ENCODE assay signal across 12 cellular contexts in genomic region chr18:26719909-26720308, GRCh38.
"Had no signal": no experiment of that assay in that cellular context is flagged by ENCODE, and none has a peak within 500 bp of the region (broad histone marks: within the 10 kb centered on the region; RNA-seq: fewer than 3 reads in every experiment).

No MANE protein-coding gene starts in this region.

- H3K4me3 Mint-ChIP-seq: activated CD4-positive, alpha-beta memory T cell treated with anti-CD3 and anti-CD28 coated beads, Interleukin-2, amount 10 ng/mL, durations not matched to agents 7 days and 5 days; activated naive CD8-positive, alpha-beta T cell treated with anti-CD3 and anti-CD28 coated beads, Interleukin-2, amount 50 U/mL, for 24 hours had no signal

- H3K27ac Mint-ChIP-seq: activated CD4-positive, alpha-beta memory T cell treated with anti-CD3 and anti-CD28 coated beads, Interleukin-2, amount 10 ng/mL, durations not matched to agents 7 days and 5 days; activated naive CD8-positive, alpha-beta T cell treated with anti-CD3 and anti-CD28 coated beads, Interleukin-2, amount 50 U/mL, for 24 hours had no signal

- H3K9me3 ChIP-seq: ascending aorta, heart right ventricle, right atrium auricular region had no signal

- H3K36me3 ChIP-seq: ascending aorta, cardiac muscle cell, heart right ventricle, right atrium auricular region had no signal

- H3K27ac ChIP-seq: ascending aorta, cardiac muscle cell, heart right ventricle, right atrium auricular region, skin epidermis, VCaP had no signal

- H3K27me3 ChIP-seq: ascending aorta, cardiac muscle cell, right atrium auricular region had no signal

- H3K4me3 ChIP-seq: ascending aorta, cardiac muscle cell, heart right ventricle, right atrium auricular region, skin epidermis had no signal

- ATAC-seq: activated naive CD8-positive, alpha-beta T cell treated with anti-CD3 and anti-CD28 coated beads, Interleukin-2, amount 50 U/mL, for 24 hours; heart right ventricle had no signal

- H3K4me1 ChIP-seq: ascending aorta, right atrium auricular region had no signal

- H3K27me3 Mint-ChIP-seq: activated naive CD8-positive, alpha-beta T cell treated with anti-CD3 and anti-CD28 coated beads, Interleukin-2, amount 50 U/mL, for 24 hours had no signal

- DNase-seq: activated CD4-positive, alpha-beta memory T cell treated with anti-CD3 and anti-CD28 coated beads, Interleukin-2, amount 10 ng/mL, durations not matched to agents 7 days and 5 days; activated gamma-delta T cell treated with Interleukin-2 at 50 U/mL for 16 hours; activated naive CD8-positive, alpha-beta T cell treated with anti-CD3 and anti-CD28 coated beads, Interleukin-2, amount 50 U/mL, for 24 hours; activated T-cell treated with anti-CD3 and anti-CD28 coated beads, Interleukin-2, amount 50 U/mL, for 48 hours; heart right ventricle; posterior cingulate gyrus; T1000 had no signal

- H3K4me1 Mint-ChIP-seq: activated naive CD8-positive, alpha-beta T cell treated with anti-CD3 and anti-CD28 coated beads, Interleukin-2, amount 50 U/mL, for 24 hours had no signal

- H3K9me3 Mint-ChIP-seq: activated CD4-positive, alpha-beta memory T cell treated with anti-CD3 and anti-CD28 coated beads, Interleukin-2, amount 10 ng/mL, durations not matched to agents 7 days and 5 days; activated naive CD8-positive, alpha-beta T cell treated with anti-CD3 and anti-CD28 coated beads, Interleukin-2, amount 50 U/mL, for 24 hours had no signal
